14 cellular contexts compared by ENCODE assay signal in genomic region chr3:186287723-186288122, GRCh38.
DNase-seq lines count a peak whose midpoint lies in the region; ATAC-seq lines count a peak whose summit lies in the region.
"Had no signal": no experiment of that assay in that cellular context is flagged by ENCODE, and none has a peak within 500 bp of the region (broad histone marks: within the 10 kb centered on the region; RNA-seq: fewer than 3 reads in every experiment).

No MANE protein-coding gene starts in this region.

- H3K9ac ChIP-seq in skeletal muscle satellite cell (ENCODE audit: low read depth, low read length) = no peak overlapping the region

- no peaks in the 10 kb centered on the region for H3K36me3 Mint-ChIP-seq in activated T-helper 1 cell treated with anti-CD3 and anti-CD28 coated beads, Interleukin-12 subunit alpha, Interleukin-12 subunit beta, Interleukin-2, Interleukin-4 antibody, amounts not matched to agents 30 ng/mL and 10 ng/mL and 1 ng/mL, durations not matched to agents 14 hours and 24 hours and 36 hours (ENCODE audit: low read depth)

- ATAC-seq in GM21723 (IDR thresholded peaks at IDR 0.05; ENCODE audit: unreplicated experiment) = no peak
- ATAC-seq: foreskin keratinocyte had no signal

- no peaks in the 10 kb centered on the region for H3K9me3 ChIP-seq in skeletal muscle satellite cell (replicated peaks; ENCODE audit: low read length)

- no peak overlapping the region for H3K4me3 Mint-ChIP-seq in activated T-helper 1 cell treated with anti-CD3 and anti-CD28 coated beads, Interleukin-12 subunit alpha, Interleukin-12 subunit beta, Interleukin-2, Interleukin-4 antibody, amounts not matched to agents 30 ng/mL and 10 ng/mL and 1 ng/mL, durations not matched to agents 14 hours and 24 hours and 36 hours
- H3K4me3 Mint-ChIP-seq: activated CD4-positive, alpha-beta memory T cell treated with anti-CD3 and anti-CD28 coated beads, Interleukin-2, amount 10 ng/mL, durations not matched to agents 7 days and 5 days had no signal

- intact Hi-C loops in activated T-helper 1 cell treated with anti-CD3 and anti-CD28 coated beads, Interleukin-12 subunit alpha, Interleukin-12 subunit beta, Interleukin-2, Interleukin-4 antibody, amounts not matched to agents 30 ng/mL and 10 ng/mL and 1 ng/mL, durations not matched to agents 14 hours and 24 hours and 36 hours (cut with micrococcal nuclease) = no loop called here

- peaks cover 12% of the 10 kb centered on the region for H3K27me3 Mint-ChIP-seq in activated T-helper 1 cell treated with anti-CD3 and anti-CD28 coated beads, Interleukin-12 subunit alpha, Interleukin-12 subunit beta, Interleukin-2, Interleukin-4 antibody, amounts not matched to agents 30 ng/mL and 10 ng/mL and 1 ng/mL, durations not matched to agents 14 hours and 24 hours and 36 hours (ENCODE audit: insufficient read depth)

- DNase-seq in GM03348 (ENCODE audit: low spot score) (peak; percentile 74), amniotic epithelial cell (ENCODE audit: low read depth) (peak; percentile 42), fibroblast of the conjunctiva (ENCODE audit: low read depth) (peak; percentile 70), NCI-H2081 (lab: John Stamatoyannopoulos, UW) (no peak), OCI-M2 (lab: John Stamatoyannopoulos, UW; ENCODE audit: unreplicated experiment) (no peak)
- DNase-seq in activated T-helper 1 cell treated with anti-CD3 and anti-CD28 coated beads, Interleukin-12 subunit alpha, Interleukin-12 subunit beta, Interleukin-2, Interleukin-4 antibody, amounts not matched to agents 30 ng/mL and 10 ng/mL and 1 ng/mL, durations not matched to agents 14 hours and 24 hours and 36 hours (ENCODE audit: low spot score) = no peak
- DNase-seq: activated CD4-positive, alpha-beta memory T cell treated with anti-CD3 and anti-CD28 coated beads, Interleukin-2, amount 10 ng/mL, durations not matched to agents 7 days and 5 days; activated effector memory CD4-positive, alpha-beta T cell treated with anti-CD3 and anti-CD28 coated beads, Interleukin-2, amount 50 U/mL, for 16 hours; cerebellar nuclear complex; Kasumi-1; NCI-H2081 treated with DMSO at 0.1 percent for 48 hours had no signal

- no peaks in the 10 kb centered on the region for H3K4me1 Mint-ChIP-seq in activated T-helper 1 cell treated with anti-CD3 and anti-CD28 coated beads, Interleukin-12 subunit alpha, Interleukin-12 subunit beta, Interleukin-2, Interleukin-4 antibody, amounts not matched to agents 30 ng/mL and 10 ng/mL and 1 ng/mL, durations not matched to agents 14 hours and 24 hours and 36 hours (ENCODE audit: low read depth)
- H3K4me1 Mint-ChIP-seq: activated CD4-positive, alpha-beta memory T cell treated with anti-CD3 and anti-CD28 coated beads, Interleukin-2, amount 10 ng/mL, durations not matched to agents 7 days and 5 days had no signal

- H3K4me2 ChIP-seq in skeletal muscle satellite cell (ENCODE audit: low read length) = peak overlapping the region; percentile 9

- no peaks in the 10 kb centered on the region for H3K27me3 ChIP-seq in skeletal muscle satellite cell (ENCODE audit: control insufficient read depth, insufficient read depth, low read length)

- H3K4me3 ChIP-seq in skeletal muscle satellite cell (ENCODE audit: low read length) = no peak overlapping the region

- H3K4me1 ChIP-seq in skeletal muscle satellite cell (ENCODE audit: control insufficient read depth, insufficient read depth, low read length) = peaks cover 13% of the 10 kb centered on the region
- H3K4me1 ChIP-seq: foreskin keratinocyte had no signal

- no peaks in the 10 kb centered on the region for H3K36me3 ChIP-seq in skeletal muscle satellite cell (ENCODE audit: insufficient read depth, low read length)

- no peak overlapping the region for H3K27ac Mint-ChIP-seq in activated T-helper 1 cell treated with anti-CD3 and anti-CD28 coated beads, Interleukin-12 subunit alpha, Interleukin-12 subunit beta, Interleukin-2, Interleukin-4 antibody, amounts not matched to agents 30 ng/mL and 10 ng/mL and 1 ng/mL, durations not matched to agents 14 hours and 24 hours and 36 hours
- H3K27ac Mint-ChIP-seq: activated CD4-positive, alpha-beta memory T cell treated with anti-CD3 and anti-CD28 coated beads, Interleukin-2, amount 10 ng/mL, durations not matched to agents 7 days and 5 days had no signal

- no peaks in the 10 kb centered on the region for H3K9me3 Mint-ChIP-seq in activated T-helper 1 cell treated with anti-CD3 and anti-CD28 coated beads, Interleukin-12 subunit alpha, Interleukin-12 subunit beta, Interleukin-2, Interleukin-4 antibody, amounts not matched to agents 30 ng/mL and 10 ng/mL and 1 ng/mL, durations not matched to agents 14 hours and 24 hours and 36 hours
- H3K9me3 Mint-ChIP-seq: activated CD4-positive, alpha-beta memory T cell treated with anti-CD3 and anti-CD28 coated beads, Interleukin-2, amount 10 ng/mL, durations not matched to agents 7 days and 5 days had no signal

Comparison
In these comparisons a context has a peak if more than half of its experiments do, and no peak if none do; other contexts are left out.
1. DNase-seq: peak in GM03348 (single experiment), amniotic epithelial cell (single experiment) and fibroblast of the conjunctiva (single experiment); none in NCI-H2081 (0 of 2), activated T-helper 1 cell treated with anti-CD3 and anti-CD28 coated beads, Interleukin-12 subunit alpha, Interleukin-12 subunit beta, Interleukin-2, Interleukin-4 antibody, amounts not matched to agents 30 ng/mL and 10 ng/mL and 1 ng/mL, durations not matched to agents 14 hours and 24 hours and 36 hours (single experiment) and OCI-M2 (single experiment).